ENCODE assay signal across 8 cellular contexts in genomic region chrX:155006895-155007671, GRCh38. TPM values are rescaled to one million over a fixed set of nuclear protein-coding genes. Genes with fewer than 3 reads are reported as not detected.
A peak's percentile ranks its signal among the peaks of the same experiment; 100 is the strongest.
DNase-seq lines count a peak whose midpoint lies in the region; ATAC-seq, FAIRE-seq and TF ChIP-seq lines count a peak whose summit lies in the region.
"Not testable (repeated sequence)": the region's sequence is repeated elsewhere in the genome, so short reads cannot be mapped to it uniquely, and the experiment has no call there.

No MANE protein-coding gene starts in this region.

- H3K27me3 ChIP-seq in adrenal gland; endothelial cell of umbilical vein (ENCODE audit: control insufficient read depth in 2 of 2, insufficient read depth in 2 of 2, low read length in 2 of 2); cardiac muscle cell; skeletal muscle tissue (ENCODE audit: control insufficient read depth in 3 of 3, insufficient read depth in 3 of 3, low read length in 3 of 3): not testable (repeated sequence)

- intact Hi-C loops in adrenal gland (cut with DNase I); endothelial cell of umbilical vein (cut with micrococcal nuclease); left ventricle myocardium superior (cut with micrococcal nuclease); mucosa of descending colon (cut with DNase I, micrococcal nuclease): not testable (repeated sequence)

- H3K4me3 ChIP-seq in adrenal gland; endothelial cell of umbilical vein (replicated peaks in 1 of 3; ENCODE audit: insufficient read depth in 1 of 3, low read depth in 1 of 3, low read length in 3 of 3); cardiac muscle cell; mucosa of descending colon; skeletal muscle tissue (ENCODE audit: low read length in 3 of 3): not testable (repeated sequence)

- TF ChIP-seq CTCF in D721Med (IDR thresholded peaks at IDR 0.05; ENCODE audit: insufficient read depth, missing control alignments); adrenal gland (IDR thresholded peaks at IDR 0.05); endothelial cell of umbilical vein (IDR thresholded peaks at IDR 0.05; ENCODE audit: extremely low read depth in 1 of 2, insufficient read depth in 1 of 2, low read depth in 1 of 2, low read length in 2 of 2); cardiac muscle cell (IDR thresholded peaks at IDR 0.05; ENCODE audit: low read depth, low read length); mucosa of descending colon (IDR thresholded peaks at IDR 0.05): not testable (repeated sequence)

- H3K27ac ChIP-seq in adrenal gland (peak overlapping the region in 3 of 5 donors; percentile 15 to 78 (median 77)), cardiac muscle cell (peak overlapping the region; percentile 57), skeletal muscle tissue (ENCODE audit: low read depth, low read length) (peak overlapping the region; percentile 47)
- H3K27ac ChIP-seq in endothelial cell of umbilical vein (ENCODE audit: insufficient read depth, low read depth, low read length): not testable (repeated sequence)

- H4K20me1 ChIP-seq in endothelial cell of umbilical vein (replicated peaks; ENCODE audit: control insufficient read depth, extremely low read depth, insufficient read depth, low read length): not testable (repeated sequence)

- not testable (repeated sequence) for H3K36me3 ChIP-seq in adrenal gland (replicated peaks in 1 of 2); endothelial cell of umbilical vein (ENCODE audit: control insufficient read depth in 2 of 2, extremely low read depth in 1 of 2, insufficient read depth in 2 of 2, low read length in 2 of 2); cardiac muscle cell; mucosa of descending colon (ENCODE audit: low read depth); skeletal muscle tissue (ENCODE audit: control insufficient read depth in 3 of 3, insufficient read depth in 3 of 3, low read length in 3 of 3)

- H3K9ac ChIP-seq in endothelial cell of umbilical vein (replicated peaks; ENCODE audit: extremely low read depth, insufficient read depth, low read length); skeletal muscle tissue (ENCODE audit: low read depth in 1 of 3, low read length in 3 of 3): not testable (repeated sequence)

- not testable (repeated sequence) for BruUV-seq in endothelial cell of umbilical vein (replicated peaks; lab: Mats Ljungman, UMichigan)

- peaks cover 7 to 21% of the 10 kb centered on the region in 2 donors for H3K4me1 ChIP-seq in adrenal gland (replicated peaks in 1 of 2)
- H3K4me1 ChIP-seq in endothelial cell of umbilical vein (ENCODE audit: control insufficient read depth, extremely low read depth, insufficient read depth, low read length); cardiac muscle cell (ENCODE audit: low read depth); mucosa of descending colon (ENCODE audit: low read depth); skeletal muscle tissue (ENCODE audit: control insufficient read depth in 3 of 3, insufficient read depth in 3 of 3, low read length in 3 of 3): not testable (repeated sequence)

- H3K9me1 ChIP-seq in endothelial cell of umbilical vein (replicated peaks; ENCODE audit: control insufficient read depth, extremely low read depth, insufficient read depth, low read length): not testable (repeated sequence)

- H2AFZ ChIP-seq in endothelial cell of umbilical vein (ENCODE audit: low read depth, low read length): not testable (repeated sequence)

- WGBS in adrenal gland, 4 donors: 20 to 57% (median 50%) methylated on average over 5 to 7 of the region's 11 CpGs

- not testable (repeated sequence) for TF ChIP-seq POLR2A in adrenal gland (IDR thresholded peaks at IDR 0.05); endothelial cell of umbilical vein (IDR thresholded peaks at IDR 0.05; ENCODE audit: low read depth, low read length)

- DNase-seq in D721Med (ENCODE audit: insufficient read length, low spot score); cardiac muscle cell (ENCODE audit: low read depth in 1 of 2, low spot score in 1 of 2); left ventricle myocardium superior; mucosa of descending colon: not testable (repeated sequence)
- DNase-seq in adrenal gland: peak in 1 of 7 donors; percentile 56
- DNase-seq in endothelial cell of umbilical vein (ENCODE audit: low read depth, low spot score): peak; percentile 1
- peak; percentile 53 for DNase-seq in left lobe of liver (ENCODE audit: low spot score)

- POLR2A ChIA-PET in endothelial cell of umbilical vein (lab: Charles Lee): not testable (repeated sequence)

- peak; percentile 77 for FAIRE-seq in D721Med (lab: Jason Lieb, UNC)
- not testable (repeated sequence) for FAIRE-seq in endothelial cell of umbilical vein (lab: Jason Lieb, UNC)

- not testable (repeated sequence) for H3K4me2 ChIP-seq in endothelial cell of umbilical vein (ENCODE audit: insufficient read depth, low read length)

- dilution Hi-C loops in endothelial cell of umbilical vein (cut with MboI; ENCODE audit: extremely low pct_ligation_motif_present, low sequenced_read_pairs): not testable (repeated sequence)

- H3K79me2 ChIP-seq in endothelial cell of umbilical vein (ENCODE audit: control insufficient read depth, insufficient read depth, low read length): not testable (repeated sequence)

- CTCF ChIA-PET in endothelial cell of umbilical vein (lab: Charles Lee): not testable (repeated sequence)

- peak; percentile 77 for ATAC-seq in left ventricle myocardium superior
- peak; percentile 80 for ATAC-seq in left lobe of liver
- peak; percentile 62 for ATAC-seq in mucosa of descending colon

- H3K9me3 ChIP-seq in adrenal gland (replicated peaks in 1 of 3); endothelial cell of umbilical vein (replicated peaks; ENCODE audit: control insufficient read depth, insufficient read depth, low read length); cardiac muscle cell (ENCODE audit: low read depth); mucosa of descending colon; skeletal muscle tissue (ENCODE audit: control insufficient read depth in 3 of 3, low read length in 3 of 3): not testable (repeated sequence)

RNA-seq across cellular contexts. Expression of gene F8, which starts 15.4 kb away (rescaled TPM):
- total RNA-seq in adrenal gland (10 to 100 TPM; 31.3 to 78.1 (median 41.4) TPM), endothelial cell of umbilical vein (0.67 and 1.1 TPM in 2 replicates), cardiac muscle cell (7.5 and 10.0 TPM in 2 replicates), left ventricle myocardium superior (49.4 TPM), left lobe of liver (22.6 TPM), mucosa of descending colon (10 to 100 TPM in 1 of 3 donors, 1 to 10 TPM in 2; 2.8 to 14.0 (median 5.4) TPM), skeletal muscle tissue (4.2 TPM)
- polyA plus RNA-seq in adrenal gland (10 to 100 TPM; 13.4 to 24.8 (median 15.7) TPM), endothelial cell of umbilical vein (0.53 and 0.62 TPM in 2 replicates), cardiac muscle cell (3.2 and 4.5 TPM in 2 replicates)
- 0.56 and 0.80 TPM in 2 replicates for polyA plus RNA-seq in endothelial cell of umbilical vein (2011; cell fraction: cytosol; rRNA removed)
- polyA plus RNA-seq in endothelial cell of umbilical vein (2011; cell fraction: nucleus; rRNA removed): 0.36 and 0.55 TPM in 2 replicates
- 0.40 and 0.79 TPM in 2 replicates for polyA plus RNA-seq in endothelial cell of umbilical vein (2012)
- 1.0 and 1.2 TPM in 2 replicates for polyA minus RNA-seq in endothelial cell of umbilical vein
- 1.4 TPM for polyA minus RNA-seq in endothelial cell of umbilical vein (2011; cell fraction: cytosol; rRNA and poly(A)+ RNA removed)
- 0.72 and 1.5 TPM in 2 replicates for polyA minus RNA-seq in endothelial cell of umbilical vein (2011; cell fraction: nucleus; rRNA and poly(A)+ RNA removed)

RNA-seq across cellular contexts. Expression of gene FUNDC2, which starts 19.6 kb away (rescaled TPM):
- 100 to 1,000 TPM in 5 of 8 donors, 10 to 100 TPM in 3; 72.0 to 188 (median 113) TPM for total RNA-seq in adrenal gland
- polyA plus RNA-seq in adrenal gland: 100 to 1,000 TPM in 1 of 3 donors, 10 to 100 TPM in 2; 71.5 to 210 (median 84.0) TPM
- 53.3 TPM in 2 replicates for total RNA-seq in endothelial cell of umbilical vein
- polyA plus RNA-seq in endothelial cell of umbilical vein: 65.6 and 80.8 TPM in 2 replicates
- polyA plus RNA-seq in endothelial cell of umbilical vein (2011; cell fraction: cytosol; rRNA removed): 71.1 and 87.6 TPM in 2 replicates
- 34.6 and 36.1 TPM in 2 replicates for polyA plus RNA-seq in endothelial cell of umbilical vein (2011; cell fraction: nucleus; rRNA removed)
- 68.5 and 75.6 TPM in 2 replicates for polyA plus RNA-seq in endothelial cell of umbilical vein (2012)
- polyA minus RNA-seq in endothelial cell of umbilical vein: 28.9 and 47.9 TPM in 2 replicates
- polyA minus RNA-seq in endothelial cell of umbilical vein (2011; cell fraction: cytosol; rRNA and poly(A)+ RNA removed): 23.7 TPM
- 17.1 and 21.3 TPM in 2 replicates for polyA minus RNA-seq in endothelial cell of umbilical vein (2011; cell fraction: nucleus; rRNA and poly(A)+ RNA removed)
- total RNA-seq in cardiac muscle cell: 51.0 and 62.6 TPM in 2 replicates
- polyA plus RNA-seq in cardiac muscle cell: 119 and 126 TPM in 2 replicates
- total RNA-seq in left ventricle myocardium superior: 389 TPM
- total RNA-seq in left lobe of liver: 26.9 TPM
- total RNA-seq in mucosa of descending colon: 10 to 100 TPM; 48.9 to 92.8 (median 53.3) TPM
- total RNA-seq in skeletal muscle tissue: 45.9 TPM
